ENCODE assay signal across 1 cellular context in the genomic region with DNA sequence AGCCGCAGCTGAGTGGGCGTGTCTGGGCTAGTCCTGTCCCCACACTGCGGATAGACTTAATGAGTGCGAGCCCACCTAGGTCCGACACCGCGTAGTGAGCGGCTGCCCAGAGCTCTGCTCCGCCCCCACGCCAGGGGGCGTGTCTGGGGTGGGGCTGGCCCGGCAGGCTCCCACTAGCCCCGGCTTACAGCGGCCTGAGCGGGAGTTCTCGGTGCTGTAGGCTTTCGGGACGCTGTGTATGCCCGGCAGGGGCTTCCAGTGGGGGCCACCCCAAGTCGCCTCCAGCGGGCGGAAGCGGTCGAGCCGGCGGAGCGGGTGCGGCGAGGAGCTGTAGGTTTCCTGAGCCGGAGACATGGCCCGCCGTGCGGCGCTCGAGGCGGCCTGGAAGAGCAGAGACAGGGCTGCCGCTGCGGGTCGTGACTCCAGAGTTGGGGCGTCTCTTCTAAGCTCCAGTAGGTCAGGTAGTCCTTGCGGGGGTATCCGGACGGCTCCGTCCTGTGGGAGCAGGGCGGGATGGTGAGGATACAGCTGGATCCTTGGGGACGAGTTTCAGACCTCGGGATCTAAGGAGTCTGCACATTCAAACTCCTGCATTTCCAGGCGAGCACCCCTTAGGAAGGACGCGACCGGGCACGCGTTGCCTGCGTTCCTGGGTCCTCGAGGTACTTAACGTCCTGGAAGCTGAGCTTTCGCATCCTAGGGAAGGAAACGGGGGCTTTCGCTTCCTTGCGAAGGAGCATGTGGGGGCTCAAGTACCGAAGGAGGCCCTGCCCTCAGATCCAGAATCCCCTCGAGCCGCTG.
TF ChIP-seq lines count a peak whose summit lies in the region.

No MANE protein-coding gene starts in this region.

TF ChIP-seq in GM23338, 12 proteins besides CTCF, POLR2A, EP300 and RAD21 (continued from another document):
- TF ChIP-seq ZNF331 (CRISPR knock-in tag; IDR thresholded peaks at IDR 0.05; ENCODE audit: low read depth) (no peak), EZH2phosphoT487 (IDR thresholded peaks at IDR 0.05; ENCODE audit: unreplicated experiment) (no peak), CREB1 (CRISPR knock-in tag; IDR thresholded peaks at IDR 0.05; ENCODE audit: low read depth) (no peak), JUNB (IDR thresholded peaks at IDR 0.05; ENCODE audit: unreplicated experiment) (no peak), ZNF114 (CRISPR knock-in tag; IDR thresholded peaks at IDR 0.05) (no peak)
TF ChIP-seq in GM23338: peak in this region for 2.
